In the genomic region with DNA sequence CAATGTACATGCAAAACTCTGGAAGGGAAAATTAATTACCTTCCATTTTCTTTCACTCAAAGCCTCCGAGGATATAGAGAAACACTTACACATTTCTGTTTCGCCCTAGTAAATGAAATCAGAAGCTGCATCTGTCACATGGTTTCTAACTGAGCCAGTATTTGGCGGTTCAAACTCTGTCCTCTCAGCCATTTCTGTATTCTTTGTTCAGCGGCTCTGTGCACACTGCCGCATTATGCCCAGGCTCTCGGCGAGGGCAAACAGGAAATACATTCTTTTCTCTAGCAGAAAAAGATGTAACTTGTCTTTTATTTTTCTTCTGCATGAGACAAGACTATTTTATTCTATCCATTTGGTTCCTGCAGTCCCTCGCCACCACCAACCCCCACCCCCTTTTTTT, we compare ENCODE assay signal across 23 cellular contexts.
DNase-seq lines count a peak whose midpoint lies in the region; ATAC-seq, FAIRE-seq and TF ChIP-seq lines count a peak whose summit lies in the region.
"Had no signal": no experiment of that assay in that cellular context is flagged by ENCODE, and none has a peak within 500 bp of the region (broad histone marks: within the 10 kb centered on the region; RNA-seq: fewer than 3 reads in every experiment).

No MANE protein-coding gene starts in this region.

- peak overlapping the region; percentile 54 for H3K4me3 Mint-ChIP-seq in astrocyte (ENCODE audit: unreplicated experiment)
- H3K4me3 Mint-ChIP-seq: naive B cell; stimulated activated memory B cell treated with anti-CD40 and anti-IgM and Interleukin-4, amounts not matched to agents 10 μg/mL and 1 μg/mL and 100 μg/mL, for 72 hours had no signal

- no peaks in the 10 kb centered on the region for H3K36me3 Mint-ChIP-seq in astrocyte (ENCODE audit: low read depth, unreplicated experiment)
- H3K36me3 Mint-ChIP-seq: naive B cell; stimulated activated memory B cell treated with anti-CD40 and anti-IgM and Interleukin-4, amounts not matched to agents 10 μg/mL and 1 μg/mL and 100 μg/mL, for 72 hours had no signal

- peak overlapping the region; percentile 1 for H3K4me3 ChIP-seq in astrocyte (ENCODE audit: insufficient read depth, low read depth, low read length)
- H3K4me3 ChIP-seq: heart left ventricle, lung, tibial artery had no signal

- H3K4me1 Mint-ChIP-seq in astrocyte (ENCODE audit: low read depth, unreplicated experiment), result peaks cover 23% of the 10 kb centered on the region
- H3K4me1 Mint-ChIP-seq: naive B cell; stimulated activated memory B cell treated with anti-CD40 and anti-IgM and Interleukin-4, amounts not matched to agents 10 μg/mL and 1 μg/mL and 100 μg/mL, for 72 hours had no signal

- H3K36me3 ChIP-seq in astrocyte (ENCODE audit: insufficient read depth, low read length), result no peaks in the 10 kb centered on the region
- H3K36me3 ChIP-seq: heart left ventricle, tibial artery had no signal

- no peak for TF ChIP-seq CTCF in astrocyte (IDR thresholded peaks at IDR 0.05; ENCODE audit: insufficient read depth, low read depth, low read length)

- H3K9me3 ChIP-seq in astrocyte (ENCODE audit: insufficient read depth, low read depth, low read length), result no peaks in the 10 kb centered on the region
- H3K9me3 ChIP-seq: heart left ventricle, tibial artery had no signal

- H3K27ac Mint-ChIP-seq in astrocyte (ENCODE audit: unreplicated experiment), result no peak overlapping the region
- H3K27ac Mint-ChIP-seq: naive B cell; stimulated activated memory B cell treated with anti-CD40 and anti-IgM and Interleukin-4, amounts not matched to agents 10 μg/mL and 1 μg/mL and 100 μg/mL, for 72 hours had no signal

- FAIRE-seq in astrocyte (lab: Jason Lieb, UNC), result peak; percentile 32
- FAIRE-seq: G401.6 had no signal

- H3K4me2 ChIP-seq in astrocyte (ENCODE audit: low read length), result peak overlapping the region; percentile 69

- no peaks in the 10 kb centered on the region for H3K27me3 Mint-ChIP-seq in astrocyte (ENCODE audit: low read depth, unreplicated experiment)
- H3K27me3 Mint-ChIP-seq: stimulated activated memory B cell treated with anti-CD40 and anti-IgM and Interleukin-4, amounts not matched to agents 10 μg/mL and 1 μg/mL and 100 μg/mL, for 72 hours had no signal

- no peaks in the 10 kb centered on the region for H3K9me3 Mint-ChIP-seq in astrocyte (ENCODE audit: unreplicated experiment)
- H3K9me3 Mint-ChIP-seq: stimulated activated memory B cell treated with anti-CD40 and anti-IgM and Interleukin-4, amounts not matched to agents 10 μg/mL and 1 μg/mL and 100 μg/mL, for 72 hours had no signal

- H2AFZ ChIP-seq in astrocyte (ENCODE audit: low read depth, low read length), result peak overlapping the region; percentile 52

- H3K4me1 ChIP-seq in astrocyte (ENCODE audit: insufficient read depth, low read length), result peaks cover 9% of the 10 kb centered on the region
- H3K4me1 ChIP-seq: heart left ventricle, tibial artery had no signal

- H3K9ac ChIP-seq in astrocyte (ENCODE audit: low read length), result peak overlapping the region; percentile 31

- no peak overlapping the region for H3K27ac ChIP-seq in astrocyte (ENCODE audit: low read depth, low read length)
- H3K27ac ChIP-seq: C4-2B, heart left ventricle, tibial artery had no signal

- ATAC-seq in HG02973 (IDR thresholded peaks at IDR 0.05; ENCODE audit: unreplicated experiment), result no peak
- ATAC-seq: heart left ventricle; stimulated activated memory B cell treated with anti-CD40 and anti-IgM and Interleukin-4, amounts not matched to agents 10 μg/mL and 1 μg/mL and 100 μg/mL, for 72 hours had no signal

- H3K79me2 ChIP-seq in astrocyte (ENCODE audit: insufficient read depth, low read length), result no peaks in the 10 kb centered on the region

- intact Hi-C loops in head of caudate nucleus (cut with DNase I), result no loop called here

- no peaks in the 10 kb centered on the region for H3K27me3 ChIP-seq in astrocyte (ENCODE audit: insufficient read depth, low read length)
- H3K27me3 ChIP-seq: tibial artery had no signal

- H4K20me1 ChIP-seq in astrocyte (ENCODE audit: insufficient read depth, low read length), result no peaks in the 10 kb centered on the region

- DNase-seq in DMS153 (lab: John Stamatoyannopoulos, UW) (peak; percentile 7), astrocyte (ENCODE audit: low read depth) (no peak), head of caudate nucleus (peak in 32 of 42 donors; percentile 14 to 80 (median 54)), nucleus accumbens (lab: John Stamatoyannopoulos, UW) (peak in 42 of 56 donors; percentile 1 to 70 (median 20)), NCI-H774 (lab: John Stamatoyannopoulos, UW) (no peak), DMS114 treated with DMSO at 0.1 percent for 48 hours (lab: John Stamatoyannopoulos, UW; ENCODE audit: unreplicated experiment) (no peak)
- DNase-seq in activated CD4-positive, CD25-positive, alpha-beta regulatory T cell (lab: John Stamatoyannopoulos, UW), result no peak
- DNase-seq: ACHN; activated effector memory CD4-positive, alpha-beta T cell treated with anti-CD3 and anti-CD28 coated beads, Interleukin-2, amount 50 U/mL, for 16 hours; effector memory CD4-positive, alpha-beta T cell; heart left ventricle; islet precursor cell; naive B cell; NCI-H1417; NCI-H82; SHP77 treated with DMSO at 0.1 percent for 48 hours; stimulated activated CD4-positive, alpha-beta T cell treated with anti-CD3 and anti-CD28 coated beads, Interleukin-1b, Interleukin-23, amount 100 ng/mL, for 48 hours; tibial artery had no signal

Comparison
In these comparisons a context has a peak if more than half of its experiments do, and no peak if none do; other contexts are left out.
1. DNase-seq: peak in DMS153 (single experiment), head of caudate nucleus (32 of 42) and nucleus accumbens (42 of 56); none in astrocyte (single experiment), activated CD4-positive, CD25-positive, alpha-beta regulatory T cell (0 of 4), NCI-H774 (single experiment) and DMS114 treated with DMSO at 0.1 percent for 48 hours (single experiment).